19 cellular contexts compared by ENCODE assay signal in the genomic region with DNA sequence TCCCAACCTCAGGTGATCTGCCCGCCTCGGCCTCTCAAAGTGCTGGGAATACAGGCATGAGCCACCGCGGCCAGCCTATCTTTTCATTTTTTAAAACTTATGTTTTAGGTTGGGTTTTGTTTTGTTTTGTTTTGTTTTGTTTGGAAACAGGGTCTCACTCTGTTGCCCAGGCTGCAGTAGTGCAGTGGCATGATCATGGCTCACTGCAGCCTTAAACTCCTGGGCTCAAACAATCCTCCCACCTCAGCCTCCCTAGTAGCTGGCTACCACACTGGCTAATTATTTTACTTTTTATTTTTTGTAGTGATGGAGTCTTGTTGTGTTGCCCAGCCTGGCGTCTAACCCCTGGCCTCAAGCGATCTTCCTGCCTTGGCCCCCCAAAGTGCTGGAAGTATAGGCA. TPM values are rescaled to one million over a fixed set of nuclear protein-coding genes. Genes with fewer than 3 reads are reported as not detected.
DNase-seq lines count a peak whose midpoint lies in the region; ATAC-seq, FAIRE-seq and TF ChIP-seq lines count a peak whose summit lies in the region.
"Had no signal": no experiment of that assay in that cellular context is flagged by ENCODE, and none has a peak within 500 bp of the region (broad histone marks: within the 10 kb centered on the region; RNA-seq: fewer than 3 reads in every experiment).

No MANE protein-coding gene starts in this region.

- DNase-seq in HCT116 (ENCODE audit: low read depth, low spot score) (no peak), SK-N-MC (ENCODE audit: low read depth, low spot score) (no peak), K562 (ENCODE audit: extremely low read depth in 1 of 4, low spot score in 3 of 4) (no peak), NCI-H1105 (lab: John Stamatoyannopoulos, UW) (no peak), HEK293T (ENCODE audit: extremely low spot score) (no peak)
- DNase-seq: C1 segment of cervical spinal cord; Caco-2; CD4-positive, alpha-beta memory T cell; DMS153; DND-41; GDM1; GM23248; H7; HCEC 1CT had no signal

- H3K4me2 ChIP-seq in HCT116 (ENCODE audit: low read length), result no peak overlapping the region
- no peak overlapping the region for H3K4me2 ChIP-seq in K562 (ENCODE audit: insufficient read depth, low read length)

- FAIRE-seq in K562 (lab: Jason Lieb, UNC), result no peak
- FAIRE-seq: GM12878, GM19239, H1 had no signal

- H3K4me3 ChIP-seq in HCT116 (replicated peaks in 1 of 2; ENCODE audit: low read depth in 1 of 2, low read length in 2 of 2), result no peak overlapping the region
- no peak overlapping the region for H3K4me3 ChIP-seq in HEK293 (ENCODE audit: low read depth, low read length)
- no peak overlapping the region for H3K4me3 ChIP-seq in SK-N-MC
- H3K4me3 ChIP-seq in K562, result no peak overlapping the region
- H3K4me3 ChIP-seq: GM12878, GM23248 had no signal

- no peaks in the 10 kb centered on the region for H3K9me1 ChIP-seq in K562 (ENCODE audit: control insufficient read depth, insufficient read depth, low read length)

- H3K27me3 ChIP-seq in HCT116 (ENCODE audit: insufficient read depth, low read length) (no peaks in the 10 kb centered on the region), K562 (ENCODE audit: control insufficient read depth in 2 of 2, insufficient read depth in 2 of 2, low read length in 2 of 2) (no peaks in the 10 kb centered on the region)

- H3K79me2 ChIP-seq in HCT116 (ENCODE audit: insufficient read depth, low read length), result no peaks in the 10 kb centered on the region
- H3K79me2 ChIP-seq in K562 (ENCODE audit: control insufficient read depth, insufficient read depth, low read length), result no peaks in the 10 kb centered on the region

- no peaks in the 10 kb centered on the region for H3K9me2 ChIP-seq in HCT116 (ENCODE audit: insufficient read depth)

- TF ChIP-seq CTCF in HCT116 (IDR thresholded peaks at IDR 0.05 in 2 of 3, conservative IDR thresholded peaks at IDR 0.05 in 1 of 3; ENCODE audit: borderline replicate concordance in 1 of 3, insufficient read depth in 1 of 3, low read depth in 2 of 3, low read length in 2 of 3), result no peak
- TF ChIP-seq CTCF in HEK293 (tag by site-specific recombination; IDR thresholded peaks at IDR 0.05), result no peak
- TF ChIP-seq CTCF in K562 (IDR thresholded peaks at IDR 0.05 in 2 of 3, conservative IDR thresholded peaks at IDR 0.05 in 1 of 3; ENCODE audit: insufficient read depth in 2 of 3, low read depth in 1 of 3, low read length in 3 of 3), result no peak

- H3K4me1 ChIP-seq in HCT116 (ENCODE audit: control insufficient read depth in 1 of 2, insufficient read depth in 2 of 2, low read length in 2 of 2) (peaks cover 8 to 19% of the 10 kb centered on the region in 2 experiments), HEK293 (ENCODE audit: control insufficient read depth, insufficient read depth, low read length) (no peaks in the 10 kb centered on the region), K562 (replicated peaks in 1 of 2; ENCODE audit: control insufficient read depth in 2 of 2, insufficient read depth in 2 of 2, low read length in 2 of 2) (peaks cover 8 to 10% of the 10 kb centered on the region in 2 experiments; a peak in 4 of 5 replicates)

- in situ Hi-C loops in K562 (cut with MboI), result no loop called here

- CTCF ChIA-PET in HCT116 (lab: Charles Lee) (no interaction called here), HEK293 (lab: Yijun Ruan, JAX) (interaction anchor here (0.9 to 2.4 kb wide), 3 partner anchors 15 to 40 kb away, joined by 3 to 8 read pairs (median 5); no protein-coding TSS in a partner anchor), K562 (lab: Yijun Ruan, JAX; ENCODE audit: low intra/inter-chr PET ratio) (no interaction called here), HEK293T (lab: Yijun Ruan, JAX) (interaction anchor here (0.7 kb wide), 2 partner anchors 14 to 50 kb away, joined by 3 read pairs; no protein-coding TSS in a partner anchor)

- ATAC-seq in HCT116, result no peak
- no peak for ATAC-seq in K562

- H3K9ac ChIP-seq in HCT116 (ENCODE audit: low read length), result no peak overlapping the region
- H3K9ac ChIP-seq in SK-N-MC (ENCODE audit: insufficient read length), result no peak overlapping the region
- H3K9ac ChIP-seq in K562 (ENCODE audit: insufficient read depth in 1 of 2, low read depth in 2 of 2, low read length in 2 of 2), result no peak overlapping the region
- H3K9ac ChIP-seq: GM23248 had no signal

- TF ChIP-seq POLR2A in HCT116 (IDR thresholded peaks at IDR 0.05; ENCODE audit: borderline replicate concordance, extremely low read depth, insufficient read depth, insufficient read length) (no peak), K562 (conservative IDR thresholded peaks at IDR 0.05) (no peak)

- TF ChIP-seq EP300 in K562 (IDR thresholded peaks at IDR 0.05; ENCODE audit: low read length), result no peak

- intact Hi-C loops in HCT116 (cut with micrococcal nuclease), result no loop called here
- intact Hi-C loops in K562 (cut with micrococcal nuclease), result no loop called here

- BruUV-seq in HCT116 (replicated peaks; lab: Mats Ljungman, UMichigan), result no TSS peak
- no TSS peak for BruUV-seq in K562 (replicated peaks; lab: Mats Ljungman, UMichigan)

- no peak for TF ChIP-seq RAD21 in HCT116 (IDR thresholded peaks at IDR 0.05; ENCODE audit: low read depth)
- TF ChIP-seq RAD21 in K562 (CRISPR knock-in tag; conservative IDR thresholded peaks at IDR 0.05 in 1 of 2, IDR thresholded peaks at IDR 0.05 in 1 of 2), result no peak

- H2AFZ ChIP-seq in HCT116 (ENCODE audit: low read depth, low read length, poor library complexity, severe bottlenecking) (peak overlapping the region; percentile 9), K562 (ENCODE audit: low read depth, low read length) (no peak overlapping the region)
- H2AFZ ChIP-seq: GM23248 had no signal

- H4K20me1 ChIP-seq in HCT116 (ENCODE audit: insufficient read depth) (no peaks in the 10 kb centered on the region), K562 (replicated peaks; ENCODE audit: control insufficient read depth, insufficient read depth, low read length) (no peaks in the 10 kb centered on the region)

- POLR2A ChIA-PET in HCT116 (lab: Charles Lee) (interaction anchor here (0.9 to 1.2 kb wide), 2 partner anchors 19 to 40 kb away, joined by 3 read pairs; a partner anchor contains a TSS), HEK293 (lab: Yijun Ruan, JAX) (interaction anchor here (0.6 to 1.4 kb wide), 2 partner anchors 19 to 26 kb away, joined by 3 to 4 read pairs; a partner anchor contains a TSS), K562 (lab: Yijun Ruan, JAX) (interaction anchor here (0.7 to 0.8 kb wide), 2 partner anchors 67 to 371 kb away, joined by 3 read pairs; a partner anchor contains a TSS), HEK293T (lab: Yijun Ruan, JAX) (interaction anchor here (0.8 kb wide), 1 partner anchor 67 kb away, joined by 3 read pairs; a partner anchor contains a TSS)

- RAD21 ChIA-PET in HCT116 (lab: Charles Lee; ENCODE audit: low non-redundant PET in 1 of 2, low total read pairs in 2 of 2, uncharacterized antibody in 2 of 2, unreplicated experiment in 2 of 2), result no interaction called here

- WGBS in K562 (ENCODE audit: insufficient coverage, low coverage, missing lambda C conversion rate), result 80% methylated on average over 6 of the region's 6 CpGs

- no peaks in the 10 kb centered on the region for H3K9me3 ChIP-seq in HCT116 (ENCODE audit: control insufficient read depth in 1 of 2, insufficient read depth in 1 of 2, low read depth in 1 of 2, low read length in 2 of 2)
- H3K9me3 ChIP-seq in HEK293 (ENCODE audit: control insufficient read depth, insufficient read depth, low read depth, low read length), result no peaks in the 10 kb centered on the region
- no peaks in the 10 kb centered on the region for H3K9me3 ChIP-seq in SK-N-MC (ENCODE audit: low read depth, low read length)
- H3K9me3 ChIP-seq in K562 (replicated peaks; ENCODE audit: control insufficient read depth, insufficient read depth, low read depth, low read length), result no peaks in the 10 kb centered on the region
- H3K9me3 ChIP-seq: Caco-2 had no signal

- H3K27ac ChIP-seq in HCT116 (ENCODE audit: low read depth, low read length), result no peak overlapping the region
- H3K27ac ChIP-seq in HEK293 (ENCODE audit: extremely low read depth, low read depth, low read length), result no peak overlapping the region
- H3K27ac ChIP-seq in SK-N-MC, result 0 out of 2 replicates have a peak overlapping the region, but pooled peaks have one; percentile 48
- H3K27ac ChIP-seq in K562 (ENCODE audit: extremely low read depth, low read depth, low read length), result no peak overlapping the region
- H3K27ac ChIP-seq: GM23248 had no signal

- no peaks in the 10 kb centered on the region for H3K36me3 ChIP-seq in HCT116 (ENCODE audit: control insufficient read depth in 1 of 2, insufficient read depth in 2 of 2, low read length in 2 of 2)
- no peaks in the 10 kb centered on the region for H3K36me3 ChIP-seq in HEK293 (ENCODE audit: control insufficient read depth in 2 of 2, insufficient read depth in 1 of 2, low read length in 2 of 2)
- no peaks in the 10 kb centered on the region for H3K36me3 ChIP-seq in SK-N-MC (ENCODE audit: insufficient read depth, low read length)
- no peaks in the 10 kb centered on the region for H3K36me3 ChIP-seq in K562 (ENCODE audit: control insufficient read depth, insufficient read depth, low read length)

RNA-seq across cellular contexts. Expression of a gene that starts 19.4 kb away (rescaled TPM):
- 14.0 TPM for total RNA-seq in HCT116 (2021; ENCODE audit: unreplicated experiment)
- polyA plus RNA-seq in HCT116 (2012), result 7.8 and 9.2 TPM in 2 replicates
- total RNA-seq in K562 (2011; cell fraction: chromatin; rRNA removed; ENCODE audit: low replicate concordance), result 25.6 and 42.2 TPM in 2 replicates
- total RNA-seq in K562 (2011; cell fraction: nucleolus; rRNA removed), result 22.7 and 25.7 TPM in 2 replicates
- 28.4 and 39.7 TPM in 2 replicates for total RNA-seq in K562 (2011; cell fraction: nucleoplasm; rRNA removed)
- total RNA-seq in K562 (2014; rRNA removed), result 11.7 and 20.2 TPM in 2 replicates
- 3.6 and 4.3 TPM in 2 replicates for total RNA-seq in K562 (2014; rRNA removed; fragmentation: Illumina TruSeq; extraction: Trizol)
- 7.8 and 9.3 TPM in 2 replicates for total RNA-seq in K562 (2015; rRNA removed; fragmentation: Illumina TruSeq; extraction: Trizol)
- total RNA-seq in K562 (2021), result 23.1 and 23.4 TPM in 2 replicates
- polyA plus RNA-seq in K562 (2011; rRNA removed), result 4.6 and 5.2 TPM in 2 replicates
- 3.8 and 25.5 TPM in 2 replicates for polyA plus RNA-seq in K562 (2011; cell fraction: cytosol; rRNA removed)
- 12.0 and 33.1 TPM in 2 replicates for polyA plus RNA-seq in K562 (2011; cell fraction: nucleus; rRNA removed)
- 9.7 and 18.9 TPM in 2 replicates for polyA plus RNA-seq in K562 (2012)
- 6.5 and 9.6 TPM in 2 replicates for polyA plus RNA-seq in K562 (2014; fragmentation: Illumina TruSeq; extraction: Trizol)
- polyA plus RNA-seq in K562 (2014; fragmentation: Nextera tagmentation; extraction: Ambion mirVana), result under 1 TPM; 0.31 to 0.32 TPM
- 10.0 and 16.8 TPM in 2 replicates for polyA plus RNA-seq in K562 (2014; rRNA removed)
- polyA minus RNA-seq in K562 (2011; rRNA and poly(A)+ RNA removed), result 3.7 and 4.3 TPM in 2 replicates
- 3.9 and 8.0 TPM in 2 replicates for polyA minus RNA-seq in K562 (2011; cell fraction: cytosol; rRNA and poly(A)+ RNA removed)
- polyA minus RNA-seq in K562 (2011; cell fraction: nucleus; rRNA and poly(A)+ RNA removed), result 10.2 and 12.1 TPM in 2 replicates

RNA-seq across cellular contexts. Expression of a gene that starts 35.9 kb away (rescaled TPM):
- total RNA-seq in HCT116 (2021; ENCODE audit: unreplicated experiment), result 6.7 TPM
- polyA plus RNA-seq in HCT116 (2012), result 4.7 and 5.0 TPM in 2 replicates
- total RNA-seq in K562 (2011; cell fraction: chromatin; rRNA removed; ENCODE audit: low replicate concordance), result 0.53 and 1.0 TPM in 2 replicates
- 0.67 and 0.79 TPM in 2 replicates for total RNA-seq in K562 (2011; cell fraction: nucleolus; rRNA removed)
- 0.23 and 0.59 TPM in 2 replicates for total RNA-seq in K562 (2011; cell fraction: nucleoplasm; rRNA removed)
- total RNA-seq in K562 (2014; rRNA removed), result 0.32 and 0.98 TPM in 2 replicates
- total RNA-seq in K562 (2014; rRNA removed; fragmentation: Illumina TruSeq; extraction: Trizol), result 0.11 and 0.13 TPM in 2 replicates
- 0.15 and 0.22 TPM in 2 replicates for total RNA-seq in K562 (2015; rRNA removed; fragmentation: Illumina TruSeq; extraction: Trizol)
- total RNA-seq in K562 (2021), result 0.82 and 0.87 TPM in 2 replicates
- 0.09 and 0.13 TPM in 2 replicates for polyA plus RNA-seq in K562 (2011; rRNA removed)
- 0.15 and 1.4 TPM in 2 replicates for polyA plus RNA-seq in K562 (2011; cell fraction: cytosol; rRNA removed)
- 0.34 and 1.7 TPM in 2 replicates for polyA plus RNA-seq in K562 (2011; cell fraction: nucleus; rRNA removed)
- polyA plus RNA-seq in K562 (2012), result 0.35 and 0.65 TPM in 2 replicates
- polyA plus RNA-seq in K562 (2014; fragmentation: Illumina TruSeq; extraction: Trizol), result 0.13 and 0.17 TPM in 2 replicates
- polyA plus RNA-seq in K562 (2014; fragmentation: Nextera tagmentation; extraction: Ambion mirVana), result not detected
- polyA plus RNA-seq in K562 (2014; rRNA removed), result 0.88 and 1.0 TPM in 2 replicates
- 0.11 TPM in 1 of 2 replicates, not detected in the other for polyA minus RNA-seq in K562 (2011; rRNA and poly(A)+ RNA removed)
- polyA minus RNA-seq in K562 (2011; cell fraction: cytosol; rRNA and poly(A)+ RNA removed), result not detected in 2 replicates
- polyA minus RNA-seq in K562 (2011; cell fraction: nucleus; rRNA and poly(A)+ RNA removed), result 0.22 and 0.40 TPM in 2 replicates
- total RNA-seq: A172, GM23248 had no signal
- polyA plus RNA-seq: CD4-positive, alpha-beta memory T cell; GM23248 had no signal

RNA-seq across cellular contexts. Expression of a gene that starts 40.6 kb away (rescaled TPM):
- 36.9 TPM for total RNA-seq in HCT116 (2021; ENCODE audit: unreplicated experiment)
- 24.9 and 27.4 TPM in 2 replicates for polyA plus RNA-seq in HCT116 (2012)
- 30.5 and 88.7 TPM in 2 replicates for total RNA-seq in K562 (2011; cell fraction: chromatin; rRNA removed; ENCODE audit: low replicate concordance)
- 56.8 and 60.5 TPM in 2 replicates for total RNA-seq in K562 (2011; cell fraction: nucleolus; rRNA removed)
- total RNA-seq in K562 (2011; cell fraction: nucleoplasm; rRNA removed), result 38.6 and 57.1 TPM in 2 replicates
- 77.6 and 102 TPM in 2 replicates for total RNA-seq in K562 (2014; rRNA removed)
- total RNA-seq in K562 (2014; rRNA removed; fragmentation: Illumina TruSeq; extraction: Trizol), result 10.1 and 13.1 TPM in 2 replicates
- 31.3 and 33.9 TPM in 2 replicates for total RNA-seq in K562 (2015; rRNA removed; fragmentation: Illumina TruSeq; extraction: Trizol)
- 102 and 107 TPM in 2 replicates for total RNA-seq in K562 (2021)
- 14.2 and 18.8 TPM in 2 replicates for polyA plus RNA-seq in K562 (2011; rRNA removed)
- polyA plus RNA-seq in K562 (2011; cell fraction: cytosol; rRNA removed), result 13.0 and 47.0 TPM in 2 replicates
- polyA plus RNA-seq in K562 (2011; cell fraction: nucleus; rRNA removed), result 22.1 and 53.6 TPM in 2 replicates
- 64.9 and 107 TPM in 2 replicates for polyA plus RNA-seq in K562 (2012)
- polyA plus RNA-seq in K562 (2014; fragmentation: Illumina TruSeq; extraction: Trizol), result 28.7 and 51.7 TPM in 2 replicates
- polyA plus RNA-seq in K562 (2014; fragmentation: Nextera tagmentation; extraction: Ambion mirVana), result under 1 TPM; 0.37 to 0.92 TPM
- polyA plus RNA-seq in K562 (2014; rRNA removed), result 57.9 and 61.0 TPM in 2 replicates
- 5.5 and 9.6 TPM in 2 replicates for polyA minus RNA-seq in K562 (2011; rRNA and poly(A)+ RNA removed)
- 24.5 and 26.5 TPM in 2 replicates for polyA minus RNA-seq in K562 (2011; cell fraction: cytosol; rRNA and poly(A)+ RNA removed)
- polyA minus RNA-seq in K562 (2011; cell fraction: nucleus; rRNA and poly(A)+ RNA removed), result 10.0 and 13.5 TPM in 2 replicates

RNA-seq across cellular contexts. Expression of a gene that starts 54.1 kb away (rescaled TPM):
- total RNA-seq in HCT116 (2021; ENCODE audit: unreplicated experiment), result 4.4 TPM
- 2.9 and 3.0 TPM in 2 replicates for polyA plus RNA-seq in HCT116 (2012)
- 7.1 and 11.6 TPM in 2 replicates for total RNA-seq in K562 (2011; cell fraction: chromatin; rRNA removed; ENCODE audit: low replicate concordance)
- total RNA-seq in K562 (2011; cell fraction: nucleolus; rRNA removed), result 13.0 and 18.8 TPM in 2 replicates
- total RNA-seq in K562 (2011; cell fraction: nucleoplasm; rRNA removed), result 5.2 and 5.7 TPM in 2 replicates
- 1.3 and 1.8 TPM in 2 replicates for total RNA-seq in K562 (2014; rRNA removed)
- total RNA-seq in K562 (2014; rRNA removed; fragmentation: Illumina TruSeq; extraction: Trizol), result 0.48 TPM in 1 of 2 replicates, not detected in the other
- total RNA-seq in K562 (2015; rRNA removed; fragmentation: Illumina TruSeq; extraction: Trizol), result 1.1 TPM in 2 replicates
- total RNA-seq in K562 (2021), result 3.2 and 5.3 TPM in 2 replicates
- 0.42 and 2.1 TPM in 2 replicates for polyA plus RNA-seq in K562 (2011; rRNA removed)
- 0.96 and 3.5 TPM in 2 replicates for polyA plus RNA-seq in K562 (2011; cell fraction: cytosol; rRNA removed)
- 11.2 and 27.2 TPM in 2 replicates for polyA plus RNA-seq in K562 (2011; cell fraction: nucleus; rRNA removed)
- 4.8 and 12.8 TPM in 2 replicates for polyA plus RNA-seq in K562 (2012)
- 0.48 and 2.8 TPM in 2 replicates for polyA plus RNA-seq in K562 (2014; fragmentation: Illumina TruSeq; extraction: Trizol)
- under 1 TPM; 0.13 to 0.14 TPM for polyA plus RNA-seq in K562 (2014; fragmentation: Nextera tagmentation; extraction: Ambion mirVana)
- 4.2 and 8.1 TPM in 2 replicates for polyA plus RNA-seq in K562 (2014; rRNA removed)
- not detected in 2 replicates for polyA minus RNA-seq in K562 (2011; rRNA and poly(A)+ RNA removed)
- not detected in 2 replicates for polyA minus RNA-seq in K562 (2011; cell fraction: cytosol; rRNA and poly(A)+ RNA removed)
- polyA minus RNA-seq in K562 (2011; cell fraction: nucleus; rRNA and poly(A)+ RNA removed), result 2.0 and 3.4 TPM in 2 replicates
- total RNA-seq: GM23248 had no signal
- polyA plus RNA-seq: GM23248 had no signal

RNA-seq across cellular contexts. Expression of a gene that starts 55.5 kb away (rescaled TPM):
- total RNA-seq in HCT116 (2021; ENCODE audit: unreplicated experiment), result 1.7 TPM
- polyA plus RNA-seq in HCT116 (2012), result 1.1 TPM in 2 replicates
- 3.4 and 9.9 TPM in 2 replicates for total RNA-seq in K562 (2011; cell fraction: chromatin; rRNA removed; ENCODE audit: low replicate concordance)
- total RNA-seq in K562 (2011; cell fraction: nucleolus; rRNA removed), result 1.8 and 4.7 TPM in 2 replicates
- total RNA-seq in K562 (2011; cell fraction: nucleoplasm; rRNA removed), result 2.4 and 3.8 TPM in 2 replicates
- 0.14 and 0.29 TPM in 2 replicates for total RNA-seq in K562 (2014; rRNA removed)
- total RNA-seq in K562 (2014; rRNA removed; fragmentation: Illumina TruSeq; extraction: Trizol), result not detected in 2 replicates
- 0.29 and 0.41 TPM in 2 replicates for total RNA-seq in K562 (2015; rRNA removed; fragmentation: Illumina TruSeq; extraction: Trizol)
- total RNA-seq in K562 (2021), result 0.55 and 1.2 TPM in 2 replicates
- 0.18 and 0.20 TPM in 2 replicates for polyA plus RNA-seq in K562 (2011; rRNA removed)
- polyA plus RNA-seq in K562 (2011; cell fraction: cytosol; rRNA removed), result 0.40 and 0.56 TPM in 2 replicates
- polyA plus RNA-seq in K562 (2011; cell fraction: nucleus; rRNA removed), result 1.0 and 2.9 TPM in 2 replicates
- polyA plus RNA-seq in K562 (2012), result 0.47 and 2.1 TPM in 2 replicates
- 0.13 and 0.24 TPM in 2 replicates for polyA plus RNA-seq in K562 (2014; fragmentation: Illumina TruSeq; extraction: Trizol)
- polyA plus RNA-seq in K562 (2014; fragmentation: Nextera tagmentation; extraction: Ambion mirVana), result under 1 TPM; 0.07 to 0.11 TPM
- polyA plus RNA-seq in K562 (2014; rRNA removed), result 0.12 and 0.15 TPM in 2 replicates
- not detected in 2 replicates for polyA minus RNA-seq in K562 (2011; rRNA and poly(A)+ RNA removed)
- not detected in 2 replicates for polyA minus RNA-seq in K562 (2011; cell fraction: cytosol; rRNA and poly(A)+ RNA removed)
- not detected in 2 replicates for polyA minus RNA-seq in K562 (2011; cell fraction: nucleus; rRNA and poly(A)+ RNA removed)
- total RNA-seq: GM23248, H1 had no signal

Comparison
In these comparisons a context has a peak if more than half of its experiments do, and no peak if none do; other contexts are left out.
1. CTCF ChIA-PET loops: an anchor here in HEK293 (0.9 to 2.4 kb wide) and HEK293T (0.7 kb wide); none called in HCT116 and K562.